39 cellular contexts compared by ENCODE assay signal in the genomic region with DNA sequence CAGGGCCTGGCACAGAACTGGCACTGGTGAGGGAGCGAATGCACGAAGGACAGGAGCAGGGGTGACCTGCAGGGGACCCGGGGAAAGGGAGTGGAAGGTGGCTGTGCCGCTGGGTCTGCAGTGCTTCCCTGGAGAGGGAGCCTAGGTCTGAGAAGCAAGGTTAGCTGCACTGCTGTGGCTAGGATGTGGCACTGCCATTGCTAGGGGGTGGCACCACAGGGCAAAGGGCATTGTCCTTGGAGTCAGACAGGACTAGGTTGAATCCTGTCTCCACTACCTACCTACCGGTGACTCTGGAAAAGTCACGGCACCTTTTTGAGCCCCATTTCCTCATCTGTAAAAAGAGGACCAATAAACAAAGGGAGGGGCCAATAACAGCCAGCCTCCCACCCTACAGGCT. TPM values are rescaled to one million over a fixed set of nuclear protein-coding genes. Genes with fewer than 3 reads are reported as not detected.
"Had no signal": no experiment of that assay in that cellular context is flagged by ENCODE, and none has a peak within 500 bp of the region (broad histone marks: within the 10 kb centered on the region; RNA-seq: fewer than 3 reads in every experiment).

No MANE protein-coding gene starts in this region.

- H3K27ac ChIP-seq: brain microvascular endothelial cell, PC-9, RWPE1 had no signal

- H3K4me2 ChIP-seq: PC-9 had no signal

- H3K4me3 ChIP-seq: PC-9 had no signal

- DNase-seq: activated B cell treated with CpG ODN at 0.5 μM for 24 hours; activated CD4-positive, alpha-beta memory T cell treated with anti-CD3 and anti-CD28 coated beads, Interleukin-2, amount 10 ng/mL, durations not matched to agents 7 days and 5 days; activated CD4-positive, alpha-beta T cell treated with anti-CD3 and anti-CD28 coated beads for 4 hours; activated CD4-positive, CD25-positive, alpha-beta regulatory T cell treated with anti-CD3 and anti-CD28 coated beads, Interleukin-2, amount 50 U/mL, for 72 hours; activated CD8-positive, alpha-beta memory T cell treated with anti-CD3 and anti-CD28 coated beads for 24 hours; activated CD8-positive, alpha-beta memory T cell treated with anti-CD3 and anti-CD28 coated beads, Interleukin-2, amount 10 ng/mL, durations not matched to agents 7 days and 5 days; activated CD8-positive, alpha-beta memory T cell treated with anti-CD3 and anti-CD28 coated beads, Interleukin-2, amount 50 U/mL, for 48 hours; activated effector memory CD4-positive, alpha-beta T cell treated with Interleukin-2 at 50 U/mL for 16 hours; activated naive CD4-positive, alpha-beta T cell treated with anti-CD3 and anti-CD28 coated beads, Interleukin-2, amount 10 ng/mL, durations not matched to agents 7 days and 5 days; activated naive CD8-positive, alpha-beta T cell treated with anti-CD3 and anti-CD28 coated beads, Interleukin-2, amount 50 U/mL, for 24 hours; activated T-cell treated with anti-CD3 and anti-CD28 coated beads, Interleukin-2, amount 50 U/mL, for 48 hours; amniotic stem cell; aorta; brain microvascular endothelial cell; central memory CD4-positive, alpha-beta T cell; Karpas-422; KBM-7; NCI-H1105; NCI-H1417 treated with DMSO at 0.1 percent for 48 hours; NCI-H1694; NCI-H1930; NCI-H2081 treated with DMSO at 0.1 percent for 48 hours; NCI-H2171; NCI-H510A; NCI-H526; NCI-H748 treated with DMSO at 0.1 percent for 48 hours; NK-92 treated with Interleukin-12 subunit alpha and Interleukin-12 subunit beta, amount 100 ng/mL, for 24 hours; PC-9; SIG-M5; SW 1271; T1000 had no signal

- H2AFZ ChIP-seq: PC-9 had no signal

- FAIRE-seq: RCC 7860, TTC549 had no signal

- H3K27me3 ChIP-seq: brain microvascular endothelial cell had no signal

- ATAC-seq: activated CD8-positive, alpha-beta memory T cell treated with anti-CD3 and anti-CD28 coated beads, Interleukin-2, amount 10 ng/mL, durations not matched to agents 7 days and 5 days; activated naive CD8-positive, alpha-beta T cell treated with anti-CD3 and anti-CD28 coated beads, Interleukin-2, amount 50 U/mL, for 24 hours; Right ventricle myocardium inferior had no signal

- H3K36me3 ChIP-seq: brain microvascular endothelial cell had no signal

RNA-seq across cellular contexts. Expression of gene SLC1A7, which starts 28.3 kb away (rescaled TPM):
- total RNA-seq: activated B cell treated with CpG ODN at 0.5 μM for 24 hours; activated CD4-positive, alpha-beta memory T cell treated with anti-CD3 and anti-CD28 coated beads, Interleukin-2, amount 10 ng/mL, durations not matched to agents 7 days and 5 days; activated CD8-positive, alpha-beta memory T cell treated with anti-CD3 and anti-CD28 coated beads, Interleukin-2, amount 10 ng/mL, durations not matched to agents 7 days and 5 days; MCF 10A; OCI-LY7; PC-9; Right ventricle myocardium inferior; T-helper 1 cell treated with Interleukin-12 subunit alpha and Interleukin-12 subunit beta and Interleukin-4 antibody, amounts not matched to agents 30 ng/mL and 1 ng/mL, for 36 hours; T-helper 2 cell treated with Interferon-gamma antibody and Interleukin-4, amounts not matched to agents 100 ng/mL and 5 ng/mL, for 36 hours had no signal

RNA-seq across cellular contexts. Expression of gene PODN, which starts 52.1 kb away (rescaled TPM):
- total RNA-seq: activated B cell treated with CpG ODN at 0.5 μM for 24 hours; activated CD4-positive, alpha-beta memory T cell treated with anti-CD3 and anti-CD28 coated beads, Interleukin-2, amount 10 ng/mL, durations not matched to agents 7 days and 5 days; activated CD8-positive, alpha-beta memory T cell treated with anti-CD3 and anti-CD28 coated beads, Interleukin-2, amount 10 ng/mL, durations not matched to agents 7 days and 5 days; MCF 10A; OCI-LY7; PC-9; T-helper 1 cell treated with Interleukin-12 subunit alpha and Interleukin-12 subunit beta and Interleukin-4 antibody, amounts not matched to agents 30 ng/mL and 1 ng/mL, for 36 hours; T-helper 2 cell treated with Interferon-gamma antibody and Interleukin-4, amounts not matched to agents 100 ng/mL and 5 ng/mL, for 36 hours had no signal
